In genomic region chr17:35393783-35394182, GRCh38 we compare ENCODE assay signal across 7 cellular contexts. TPM values are rescaled to one million over a fixed set of nuclear protein-coding genes. Genes with fewer than 3 reads are reported as not detected.
DNase-seq lines count a peak whose midpoint lies in the region; ATAC-seq, FAIRE-seq and TF ChIP-seq lines count a peak whose summit lies in the region.
"Not testable (repeated sequence)": the region's sequence is repeated elsewhere in the genome, so short reads cannot be mapped to it uniquely, and the experiment has no call there.

No MANE protein-coding gene starts in this region.

- WGBS in A549 (ENCODE audit: missing lambda C conversion rate) = 19% methylated on average over 13 of the region's 13 CpGs

- not testable (repeated sequence) for TF ChIP-seq POLR2A in A549 (IDR thresholded peaks at IDR 0.05; ENCODE audit: low read length)

- peak; percentile 70 to 78; a peak in 5 of 6 replicates for ATAC-seq in A549
- ATAC-seq in Panc1 = peak; percentile 75

- peak; percentile 28 for FAIRE-seq in A549 (lab: Jason Lieb, UNC)

- intact Hi-C loops in Panc1 (cut with micrococcal nuclease; ENCODE audit: unreplicated experiment) = not testable (repeated sequence)

- not testable (repeated sequence) for TF ChIP-seq EP300 in A549 (IDR thresholded peaks at IDR 0.05)

- not testable (repeated sequence) for H3K27me3 Mint-ChIP-seq in neural crest cell (ENCODE audit: low read depth)

- DNase-seq in A549 (ENCODE audit: low read depth in 1 of 2, low spot score in 1 of 2) = peak in 1 of 2 experiments; percentile 69
- DNase-seq in DMS53 (lab: John Stamatoyannopoulos, UW) = peak; percentile 54
- DNase-seq in HT-29 (ENCODE audit: low spot score) = peak; percentile 63
- peak; percentile 18 for DNase-seq in NCI-H2227 (lab: John Stamatoyannopoulos, UW; ENCODE audit: unreplicated experiment)
- peak; percentile 25 for DNase-seq in NCI-H460 (ENCODE audit: extremely low read depth, low read depth)
- not testable (repeated sequence) for DNase-seq in Panc1 (ENCODE audit: low read depth, low spot score); neural crest cell (ENCODE audit: low read depth, low spot score)

- H3K4me1 ChIP-seq in A549; Panc1 (ENCODE audit: control insufficient read depth, insufficient read depth, low read length): not testable (repeated sequence)

- not testable (repeated sequence) for H3K27me3 ChIP-seq in Panc1 (ENCODE audit: control insufficient read depth, insufficient read depth, low read length)

- not testable (repeated sequence) for H3K36me3 Mint-ChIP-seq in neural crest cell (ENCODE audit: low read depth)

- H3K27ac ChIP-seq in A549; Panc1 (ENCODE audit: low read length): not testable (repeated sequence)

- not testable (repeated sequence) for H3K36me3 ChIP-seq in Panc1 (ENCODE audit: control insufficient read depth, insufficient read depth, low read length)

- H3K4me3 Mint-ChIP-seq in neural crest cell = not testable (repeated sequence)

- TF ChIP-seq CTCF in A549 (IDR thresholded peaks at IDR 0.05); Panc1 (IDR thresholded peaks at IDR 0.05); neural crest cell (conservative IDR thresholded peaks at IDR 0.05): not testable (repeated sequence)

- in situ Hi-C loops in Panc1 (cut with HindIII; ENCODE audit: low pct_unique_long_range_greater_than_20kb, low sequenced_read_pairs) = not testable (repeated sequence)

- H3K4me1 Mint-ChIP-seq in neural crest cell = not testable (repeated sequence)

- POLR2A ChIA-PET in A549 (lab: Yijun Ruan, JAX); Panc1 (lab: Charles Lee): not testable (repeated sequence)

- TF ChIP-seq RAD21 in A549 (conservative IDR thresholded peaks at IDR 0.05 in 1 of 2, IDR thresholded peaks at IDR 0.05 in 1 of 2) = not testable (repeated sequence)

- not testable (repeated sequence) for H3K9me3 ChIP-seq in A549; Panc1 (ENCODE audit: control insufficient read depth, insufficient read depth, low read depth, low read length)

- CTCF ChIA-PET in A549 (lab: Yijun Ruan, JAX); Panc1 (lab: Charles Lee): not testable (repeated sequence)

- H3K9me3 Mint-ChIP-seq in neural crest cell = not testable (repeated sequence)

- BruUV-seq in Panc1 (replicated peaks; lab: Mats Ljungman, UMichigan) = not testable (repeated sequence)

- H3K4me3 ChIP-seq in A549 = peak overlapping the region; percentile 31
- H3K4me3 ChIP-seq in Panc1 (ENCODE audit: low read depth in 2 of 2, low read length in 2 of 2) = peak overlapping the region; percentile 21 to 48

- H3K27ac Mint-ChIP-seq in neural crest cell (ENCODE audit: unreplicated experiment) = peak overlapping the region; percentile 71

- H3K4me2 ChIP-seq in A549 = peak overlapping the region; percentile 63

RNA-seq across cellular contexts. Expression of gene SLFN11, which starts 20.4 kb away (rescaled TPM):
- polyA plus RNA-seq in A549 (2011; rRNA removed) (24.0 and 27.2 TPM in 2 replicates), A549 (2017; fragmentation: RNase III; extraction: RNeasy Plus Mini Kit Qiagen cat#74134 plus additional on column Dnase treatment) (6.9 to 8.2 TPM (median 7.4 TPM) in 3 replicates)
- polyA plus RNA-seq in A549 (2012; cell fraction: cytosol; rRNA removed) = 6.0 and 6.9 TPM in 2 replicates
- 6.9 and 8.9 TPM in 2 replicates for polyA plus RNA-seq in A549 (2012; cell fraction: nucleus; rRNA removed)
- 27.4 and 33.3 TPM in 2 replicates for polyA minus RNA-seq in A549 (2011; rRNA and poly(A)+ RNA removed)
- total RNA-seq in HT-29 (2014; rRNA removed; shearing (Covaris generic)) = not detected in 2 replicates
- total RNA-seq in NCI-H460 (2014; rRNA removed; shearing (Covaris generic)) = 25.7 and 28.5 TPM in 2 replicates
- polyA plus RNA-seq in NCI-H460 (2014; cell fraction: nucleus; rRNA removed) = 29.3 and 42.3 TPM in 2 replicates
- total RNA-seq in Panc1 (2021; ENCODE audit: unreplicated experiment) (45.0 TPM), neural crest cell (17.6 and 20.2 TPM in 2 replicates)
- 17.8 TPM for polyA plus RNA-seq in Panc1 (2012; ENCODE audit: insufficient read length)

RNA-seq across cellular contexts. Expression of gene SLFN12, which starts 38.5 kb away (rescaled TPM):
- polyA plus RNA-seq in A549 (2011; rRNA removed) (0.16 and 0.23 TPM in 2 replicates), A549 (2017; fragmentation: RNase III; extraction: RNeasy Plus Mini Kit Qiagen cat#74134 plus additional on column Dnase treatment) (0.08 to 0.12 TPM (median 0.09 TPM) in 3 replicates)
- polyA plus RNA-seq in A549 (2012; cell fraction: cytosol; rRNA removed) = 0.05 and 0.08 TPM in 2 replicates
- polyA plus RNA-seq in A549 (2012; cell fraction: nucleus; rRNA removed) = 0.16 and 0.24 TPM in 2 replicates
- polyA minus RNA-seq in A549 (2011; rRNA and poly(A)+ RNA removed) = 0.24 TPM in 1 of 2 replicates, not detected in the other
- total RNA-seq in HT-29 (2014; rRNA removed; shearing (Covaris generic)) = not detected in 2 replicates
- total RNA-seq in NCI-H460 (2014; rRNA removed; shearing (Covaris generic)) = not detected in 2 replicates
- polyA plus RNA-seq in NCI-H460 (2014; cell fraction: nucleus; rRNA removed) = 0.11 TPM in 1 of 2 replicates, not detected in the other
- total RNA-seq in Panc1 (2021; ENCODE audit: unreplicated experiment) (35.2 TPM), neural crest cell (15.1 and 17.5 TPM in 2 replicates)
- 10.7 TPM for polyA plus RNA-seq in Panc1 (2012; ENCODE audit: insufficient read length)

RNA-seq across cellular contexts. Expression of gene SLFN13, which starts 54.8 kb away (rescaled TPM):
- polyA plus RNA-seq in A549 (2011; rRNA removed) (12.2 and 12.5 TPM in 2 replicates), A549 (2017; fragmentation: RNase III; extraction: RNeasy Plus Mini Kit Qiagen cat#74134 plus additional on column Dnase treatment) (5.4 to 6.8 TPM (median 6.6 TPM) in 3 replicates)
- 4.8 and 5.2 TPM in 2 replicates for polyA plus RNA-seq in A549 (2012; cell fraction: cytosol; rRNA removed)
- polyA plus RNA-seq in A549 (2012; cell fraction: nucleus; rRNA removed) = 5.1 and 6.4 TPM in 2 replicates
- 11.9 and 22.0 TPM in 2 replicates for polyA minus RNA-seq in A549 (2011; rRNA and poly(A)+ RNA removed)
- total RNA-seq in HT-29 (2014; rRNA removed; shearing (Covaris generic)) = not detected in 2 replicates
- total RNA-seq in NCI-H460 (2014; rRNA removed; shearing (Covaris generic)) = 1.0 and 2.0 TPM in 2 replicates
- polyA plus RNA-seq in NCI-H460 (2014; cell fraction: nucleus; rRNA removed) = 3.5 and 3.9 TPM in 2 replicates
- total RNA-seq in Panc1 (2021; ENCODE audit: unreplicated experiment) (56.5 TPM), neural crest cell (9.3 and 10.0 TPM in 2 replicates)
- polyA plus RNA-seq in Panc1 (2012; ENCODE audit: insufficient read length) = 21.0 TPM

Comparison
In these comparisons a context has a peak if more than half of its experiments do, and no peak if none do; other contexts are left out.
1. RNA of gene SLFN11, which starts 20.4 kb away (total RNA-seq): 45.0 TPM in Panc1 (single experiment), 25.7 to 28.5 TPM in NCI-H460 and 17.6 to 20.2 TPM in neural crest cell; not detected in HT-29; every median in the first group is over 10 times any median in the second.
2. RNA of gene SLFN12, which starts 38.5 kb away (total RNA-seq): 35.2 TPM in Panc1 (single experiment) and 15.1 to 17.5 TPM in neural crest cell; not detected in HT-29 and not detected in NCI-H460; every median in the first group is over 10 times any median in the second.